Comparison of ENCODE assay signal across 1 cellular context in the genomic region with DNA sequence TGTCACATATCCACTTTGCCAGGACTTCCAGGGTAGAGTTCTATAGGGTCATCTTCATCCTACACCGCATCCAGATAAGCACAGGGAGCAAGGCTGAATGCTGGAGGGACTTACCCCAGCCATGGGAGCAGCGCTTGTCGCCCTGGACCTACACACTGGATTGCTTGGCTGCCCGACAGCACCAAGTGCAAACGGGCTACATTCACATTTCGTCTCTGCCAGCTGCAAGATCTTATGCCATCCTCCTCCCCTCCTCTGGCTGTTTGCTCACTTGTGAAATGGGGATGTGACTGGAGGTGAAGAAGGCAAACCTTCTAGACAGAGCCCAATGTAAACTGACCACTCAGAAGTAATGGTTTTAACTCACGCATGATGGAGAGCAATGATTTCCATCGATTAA.
TF ChIP-seq lines count a peak whose summit lies in the region.

No MANE protein-coding gene starts in this region.

TF ChIP-seq in H1, 55 proteins besides CTCF, POLR2A, EP300 and RAD21:
- TF ChIP-seq CTBP2 (IDR thresholded peaks at IDR 0.05; ENCODE audit: borderline replicate concordance, insufficient read depth, insufficient read length, low read length) (no peak), SP2 (IDR thresholded peaks at IDR 0.05; ENCODE audit: low read length) (no peak), ZNF274 (IDR thresholded peaks at IDR 0.05; ENCODE audit: borderline replicate concordance, extremely low read depth, low read length) (no peak)
